Comparison of ENCODE assay signal across 20 cellular contexts in genomic region chr1:58746757-58747156, GRCh38. TPM values are rescaled to one million over a fixed set of nuclear protein-coding genes. Genes with fewer than 3 reads are reported as not detected.
DNase-seq lines count a peak whose midpoint lies in the region; ATAC-seq, FAIRE-seq and TF ChIP-seq lines count a peak whose summit lies in the region.
"Had no signal": no experiment of that assay in that cellular context is flagged by ENCODE, and none has a peak within 500 bp of the region (broad histone marks: within the 10 kb centered on the region; RNA-seq: fewer than 3 reads in every experiment).

No MANE protein-coding gene starts in this region.

- no peaks in the 10 kb centered on the region for H3K9me3 ChIP-seq in breast epithelium
- H3K9me3 ChIP-seq in PC-3 (ENCODE audit: low read length) = no peaks in the 10 kb centered on the region
- no peaks in the 10 kb centered on the region for H3K9me3 ChIP-seq in endothelial cell of umbilical vein (replicated peaks; ENCODE audit: control insufficient read depth, insufficient read depth, low read length)

- DNase-seq in MCF 10A (ENCODE audit: unreplicated experiment) (no peak), breast epithelium (ENCODE audit: low spot score in 2 of 2) (no peak), PC-3 (peak; percentile 51), endothelial cell of umbilical vein (ENCODE audit: low read depth, low spot score) (peak; percentile 53), nephron progenitor cell (no peak), NCI-H82 treated with DMSO at 0.1 percent for 48 hours (lab: John Stamatoyannopoulos, UW; ENCODE audit: unreplicated experiment) (no peak)
- DNase-seq in activated naive CD8-positive, alpha-beta T cell treated with anti-CD3 and anti-CD28 coated beads for 36 hours = no peak
- DNase-seq: 8988T; DMS 273 treated with DMSO at 0.1 percent for 48 hours; DND-41; GOT3; Karpas-422; NCI-H1105; NCI-H1694 treated with DMSO at 0.1 percent for 48 hours; NK-92 treated with Interleukin-12 subunit alpha and Interleukin-12 subunit beta, amount 100 ng/mL, for 24 hours had no signal

- no peak overlapping the region for H2AFZ ChIP-seq in PC-3 (ENCODE audit: low read length)
- peak overlapping the region; percentile 28 for H2AFZ ChIP-seq in endothelial cell of umbilical vein (ENCODE audit: low read depth, low read length)

- H3K4me3 Mint-ChIP-seq in MCF 10A (ENCODE audit: unreplicated experiment) (no peak overlapping the region), nephron progenitor cell (no peak overlapping the region)
- H3K4me3 Mint-ChIP-seq in activated naive CD8-positive, alpha-beta T cell treated with anti-CD3 and anti-CD28 coated beads for 36 hours = no peak overlapping the region
- H3K4me3 Mint-ChIP-seq: B cell, IgD-negative memory B cell had no signal

- dilution Hi-C loops in endothelial cell of umbilical vein (cut with MboI; ENCODE audit: extremely low pct_ligation_motif_present, low sequenced_read_pairs) = no loop called here

- H3K36me3 ChIP-seq in breast epithelium = no peaks in the 10 kb centered on the region
- no peaks in the 10 kb centered on the region for H3K36me3 ChIP-seq in PC-3 (ENCODE audit: low read depth, low read length)
- H3K36me3 ChIP-seq in endothelial cell of umbilical vein (ENCODE audit: control insufficient read depth in 2 of 2, extremely low read depth in 1 of 2, insufficient read depth in 2 of 2, low read length in 2 of 2) = no peaks in the 10 kb centered on the region

- H3K27me3 ChIP-seq in breast epithelium = no peaks in the 10 kb centered on the region
- no peaks in the 10 kb centered on the region for H3K27me3 ChIP-seq in PC-3 (ENCODE audit: low read length)
- no peaks in the 10 kb centered on the region for H3K27me3 ChIP-seq in endothelial cell of umbilical vein (ENCODE audit: control insufficient read depth in 2 of 2, insufficient read depth in 2 of 2, low read length in 2 of 2)

- peaks cover 14% of the 10 kb centered on the region for H3K4me1 Mint-ChIP-seq in MCF 10A (ENCODE audit: insufficient read depth, unreplicated experiment)
- peaks cover 44% of the 10 kb centered on the region for H3K4me1 Mint-ChIP-seq in nephron progenitor cell
- H3K4me1 Mint-ChIP-seq in activated naive CD8-positive, alpha-beta T cell treated with anti-CD3 and anti-CD28 coated beads for 36 hours = no peaks in the 10 kb centered on the region
- H3K4me1 Mint-ChIP-seq: B cell, IgD-negative memory B cell had no signal

- no peak overlapping the region for H3K27ac ChIP-seq in breast epithelium
- no peak overlapping the region for H3K27ac ChIP-seq in PC-3 (ENCODE audit: low read length)
- no peak overlapping the region for H3K27ac ChIP-seq in endothelial cell of umbilical vein (ENCODE audit: insufficient read depth, low read depth, low read length)
- H3K27ac ChIP-seq: RWPE1 had no signal

- no peaks in the 10 kb centered on the region for H3F3A ChIP-seq in PC-3 (ENCODE audit: low read length, unreplicated experiment)

- FAIRE-seq in endothelial cell of umbilical vein (lab: Jason Lieb, UNC) = no peak
- FAIRE-seq: GM12878 had no signal

- H3K9me3 Mint-ChIP-seq in MCF 10A (ENCODE audit: unreplicated experiment) (no peaks in the 10 kb centered on the region), nephron progenitor cell (peaks cover 7% of the 10 kb centered on the region)
- no peaks in the 10 kb centered on the region for H3K9me3 Mint-ChIP-seq in activated naive CD8-positive, alpha-beta T cell treated with anti-CD3 and anti-CD28 coated beads for 36 hours
- H3K9me3 Mint-ChIP-seq: IgD-negative memory B cell had no signal

- intact Hi-C loops in MCF 10A (cut with micrococcal nuclease) = loop anchor here (10.0 kb wide), 1 partner anchor 1198 kb away; no protein-coding TSS in a partner anchor
- intact Hi-C loops in breast epithelium (cut with DNase I; ENCODE audit: low total_unique reads) = no loop called here
- intact Hi-C loops in PC-3 (cut with micrococcal nuclease) = no loop called here
- intact Hi-C loops in endothelial cell of umbilical vein (cut with micrococcal nuclease) = no loop called here

- H3K27ac Mint-ChIP-seq in MCF 10A (ENCODE audit: low read depth, unreplicated experiment) (peak overlapping the region; percentile 0), nephron progenitor cell (peak overlapping the region; percentile 17)
- no peak overlapping the region for H3K27ac Mint-ChIP-seq in activated naive CD8-positive, alpha-beta T cell treated with anti-CD3 and anti-CD28 coated beads for 36 hours
- H3K27ac Mint-ChIP-seq: B cell, IgD-negative memory B cell had no signal

- H4K20me1 ChIP-seq in PC-3 (ENCODE audit: low read length) = no peaks in the 10 kb centered on the region
- no peaks in the 10 kb centered on the region for H4K20me1 ChIP-seq in endothelial cell of umbilical vein (replicated peaks; ENCODE audit: control insufficient read depth, extremely low read depth, insufficient read depth, low read length)

- ATAC-seq in PC-3 (peak; percentile 72), GM18502 (IDR thresholded peaks at IDR 0.05; ENCODE audit: poor library complexity, unreplicated experiment) (no peak)
- ATAC-seq: GM12878 had no signal

- H3K9ac ChIP-seq in PC-3 (ENCODE audit: low read length) (no peak overlapping the region), endothelial cell of umbilical vein (replicated peaks; ENCODE audit: extremely low read depth, insufficient read depth, low read length) (no peak overlapping the region)

- H3K36me3 Mint-ChIP-seq in MCF 10A (ENCODE audit: insufficient read depth, unreplicated experiment) = no peaks in the 10 kb centered on the region
- H3K36me3 Mint-ChIP-seq in nephron progenitor cell (ENCODE audit: low read depth) = no peaks in the 10 kb centered on the region
- no peaks in the 10 kb centered on the region for H3K36me3 Mint-ChIP-seq in activated naive CD8-positive, alpha-beta T cell treated with anti-CD3 and anti-CD28 coated beads for 36 hours
- H3K36me3 Mint-ChIP-seq: IgD-negative memory B cell had no signal

- BruUV-seq in MCF 10A (replicated peaks; lab: Mats Ljungman, UMichigan) (no TSS peak), PC-3 (replicated peaks; lab: Mats Ljungman, UMichigan) (no TSS peak), endothelial cell of umbilical vein (replicated peaks; lab: Mats Ljungman, UMichigan) (no TSS peak)

- TF ChIP-seq CTCF in MCF 10A (IDR thresholded peaks at IDR 0.05; ENCODE audit: unreplicated experiment) = no peak
- TF ChIP-seq CTCF in breast epithelium (IDR thresholded peaks at IDR 0.05) = no peak
- TF ChIP-seq CTCF in PC-3 (conservative IDR thresholded peaks at IDR 0.05; ENCODE audit: low read depth, low read length) = no peak
- TF ChIP-seq CTCF in endothelial cell of umbilical vein (IDR thresholded peaks at IDR 0.05; ENCODE audit: extremely low read depth in 1 of 2, insufficient read depth in 1 of 2, low read depth in 1 of 2, low read length in 2 of 2) = no peak
- no peak for TF ChIP-seq CTCF in nephron progenitor cell (IDR thresholded peaks at IDR 0.05)

- no peaks in the 10 kb centered on the region for H3K9me1 ChIP-seq in endothelial cell of umbilical vein (replicated peaks; ENCODE audit: control insufficient read depth, extremely low read depth, insufficient read depth, low read length)

- CTCF ChIA-PET in MCF 10A (lab: Yijun Ruan, JAX) = interaction anchor here (1.1 kb wide), 1 partner anchor 17 kb away, joined by 4 read pairs; no protein-coding TSS in a partner anchor
- CTCF ChIA-PET in PC-3 (lab: Charles Lee) = no interaction called here
- CTCF ChIA-PET in endothelial cell of umbilical vein (lab: Charles Lee) = interaction anchor here (3.0 kb wide), 1 partner anchor 26 kb away, joined by 9 read pairs; no protein-coding TSS in a partner anchor

- no peak for TF ChIP-seq POLR2A in breast epithelium (IDR thresholded peaks at IDR 0.05)
- no peak for TF ChIP-seq POLR2A in endothelial cell of umbilical vein (IDR thresholded peaks at IDR 0.05; ENCODE audit: low read depth, low read length)

- POLR2A ChIA-PET in MCF 10A (lab: Yijun Ruan, JAX) (interaction anchor here (0.9 to 1.0 kb wide), 2 partner anchors 8 to 34 kb away, joined by 3 read pairs; no protein-coding TSS in a partner anchor), PC-3 (lab: Charles Lee; ENCODE audit: unreplicated experiment) (no interaction called here), endothelial cell of umbilical vein (lab: Charles Lee) (no interaction called here)

- no peaks in the 10 kb centered on the region for H3K9me2 ChIP-seq in PC-3 (replicated peaks; ENCODE audit: low read length)

- H3K4me2 ChIP-seq in PC-3 (ENCODE audit: low read length) (no peak overlapping the region), endothelial cell of umbilical vein (ENCODE audit: insufficient read depth, low read length) (no peak overlapping the region)

- H3K79me2 ChIP-seq in PC-3 (ENCODE audit: low read length) (no peaks in the 10 kb centered on the region), endothelial cell of umbilical vein (ENCODE audit: control insufficient read depth, insufficient read depth, low read length) (no peaks in the 10 kb centered on the region)

- H3K27me3 Mint-ChIP-seq in MCF 10A (ENCODE audit: insufficient read depth, unreplicated experiment) (no peaks in the 10 kb centered on the region), nephron progenitor cell (ENCODE audit: low read depth, poor library complexity) (peaks cover 19% of the 10 kb centered on the region)
- no peaks in the 10 kb centered on the region for H3K27me3 Mint-ChIP-seq in activated naive CD8-positive, alpha-beta T cell treated with anti-CD3 and anti-CD28 coated beads for 36 hours

- H3K4me3 ChIP-seq in breast epithelium (no peak overlapping the region), PC-3 (ENCODE audit: low read length) (no peak overlapping the region), endothelial cell of umbilical vein (replicated peaks in 1 of 3; ENCODE audit: insufficient read depth in 1 of 3, low read depth in 1 of 3, low read length in 3 of 3) (no peak overlapping the region)
- H3K4me3 ChIP-seq: GM12878 had no signal

- H3K4me1 ChIP-seq in breast epithelium (no peaks in the 10 kb centered on the region), PC-3 (ENCODE audit: insufficient read depth, low read length) (peaks cover 23% of the 10 kb centered on the region), endothelial cell of umbilical vein (ENCODE audit: control insufficient read depth, extremely low read depth, insufficient read depth, low read length) (peaks cover 22% of the 10 kb centered on the region)

RNA-seq across cellular contexts. Expression of gene JUN, which starts 37.1 kb away (rescaled TPM):
- total RNA-seq in MCF 10A (2022) = 60.6 and 71.5 TPM in 2 replicates
- total RNA-seq in breast epithelium = 100 to 1,000 TPM; 119 to 880 (median 379) TPM
- 73.6 and 95.1 TPM in 2 replicates for total RNA-seq in PC-3 (2014; rRNA removed)
- 81.1 and 88.3 TPM in 2 replicates for total RNA-seq in endothelial cell of umbilical vein
- polyA plus RNA-seq in endothelial cell of umbilical vein = 80.0 and 89.3 TPM in 2 replicates
- polyA plus RNA-seq in endothelial cell of umbilical vein (2011; cell fraction: cytosol; rRNA removed) = 57.8 and 84.1 TPM in 2 replicates
- 130 and 140 TPM in 2 replicates for polyA plus RNA-seq in endothelial cell of umbilical vein (2011; cell fraction: nucleus; rRNA removed)
- 67.6 and 99.1 TPM in 2 replicates for polyA plus RNA-seq in endothelial cell of umbilical vein (2012)
- 50.1 and 61.0 TPM in 2 replicates for polyA minus RNA-seq in endothelial cell of umbilical vein
- 12.2 TPM for polyA minus RNA-seq in endothelial cell of umbilical vein (2011; cell fraction: cytosol; rRNA and poly(A)+ RNA removed)
- polyA minus RNA-seq in endothelial cell of umbilical vein (2011; cell fraction: nucleus; rRNA and poly(A)+ RNA removed) = 92.9 and 191 TPM in 2 replicates
- total RNA-seq in activated naive CD8-positive, alpha-beta T cell treated with anti-CD3 and anti-CD28 coated beads for 36 hours = 10 to 100 TPM; 26.1 to 26.3 TPM

RNA-seq across cellular contexts. Expression of gene MYSM1, which starts 46.9 kb away (rescaled TPM):
- total RNA-seq in MCF 10A (2022) (22.0 and 25.0 TPM in 2 replicates), breast epithelium (10 to 100 TPM; 24.8 to 54.0 (median 52.4) TPM), PC-3 (2014; rRNA removed) (18.3 and 26.1 TPM in 2 replicates), endothelial cell of umbilical vein (31.8 and 36.5 TPM in 2 replicates)
- polyA plus RNA-seq in endothelial cell of umbilical vein = 5.7 and 8.2 TPM in 2 replicates
- polyA plus RNA-seq in endothelial cell of umbilical vein (2011; cell fraction: cytosol; rRNA removed) = 2.9 and 3.4 TPM in 2 replicates
- 38.0 and 50.2 TPM in 2 replicates for polyA plus RNA-seq in endothelial cell of umbilical vein (2011; cell fraction: nucleus; rRNA removed)
- 9.0 and 15.2 TPM in 2 replicates for polyA plus RNA-seq in endothelial cell of umbilical vein (2012)
- polyA minus RNA-seq in endothelial cell of umbilical vein = 17.0 and 17.3 TPM in 2 replicates
- polyA minus RNA-seq in endothelial cell of umbilical vein (2011; cell fraction: cytosol; rRNA and poly(A)+ RNA removed) = 2.3 TPM
- polyA minus RNA-seq in endothelial cell of umbilical vein (2011; cell fraction: nucleus; rRNA and poly(A)+ RNA removed) = 37.4 and 47.6 TPM in 2 replicates
- 10 to 100 TPM; 33.8 to 34.4 TPM for total RNA-seq in activated naive CD8-positive, alpha-beta T cell treated with anti-CD3 and anti-CD28 coated beads for 36 hours

Comparison
In these comparisons a context has a peak if more than half of its experiments do, and no peak if none do; other contexts are left out.
1. DNase-seq: peak in PC-3 (single experiment) and endothelial cell of umbilical vein (single experiment); none in MCF 10A (single experiment), breast epithelium (0 of 2), nephron progenitor cell (single experiment), activated naive CD8-positive, alpha-beta T cell treated with anti-CD3 and anti-CD28 coated beads for 36 hours (single experiment) and NCI-H82 treated with DMSO at 0.1 percent for 48 hours (single experiment).